In the genomic region with DNA sequence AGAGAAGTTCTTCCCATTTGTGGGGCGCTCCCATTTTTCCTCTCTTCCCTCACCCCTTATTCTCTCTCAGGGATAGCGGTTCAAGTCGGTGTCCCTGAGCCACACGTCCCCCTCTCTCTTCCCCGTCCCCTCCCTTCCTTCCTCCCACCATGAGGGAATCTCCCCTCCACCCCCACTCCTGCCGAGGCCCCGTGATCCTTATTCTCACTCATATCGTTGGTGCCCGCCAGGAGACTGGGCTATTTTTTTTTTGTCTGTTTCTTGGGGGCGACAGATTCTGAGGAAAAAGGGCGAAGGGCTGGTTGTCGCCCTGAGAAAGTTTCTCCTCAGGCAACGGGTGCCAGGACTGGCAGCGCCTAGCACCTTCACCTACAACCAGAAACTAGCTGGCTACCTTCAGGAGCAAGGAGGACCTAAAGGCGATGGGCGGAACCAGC, we compare ENCODE assay signal across 8 cellular contexts. TPM values are rescaled to one million over a fixed set of nuclear protein-coding genes. Genes with fewer than 3 reads are reported as not detected.
DNase-seq lines count a peak whose midpoint lies in the region; ATAC-seq, FAIRE-seq and TF ChIP-seq lines count a peak whose summit lies in the region.

No MANE protein-coding gene starts in this region.

- H3K9me1 ChIP-seq in K562 (ENCODE audit: control insufficient read depth, insufficient read depth, low read length) = peaks cover 15% of the 10 kb centered on the region

- H3K4me1 ChIP-seq in K562 (replicated peaks in 1 of 2; ENCODE audit: control insufficient read depth in 2 of 2, insufficient read depth in 2 of 2, low read length in 2 of 2) (peaks cover 25 to 37% of the 10 kb centered on the region in 2 experiments), right lobe of liver (peaks cover 0 to 21% (median 2%) of the 10 kb centered on the region in 4 donors), thyroid gland (peaks cover 28 to 30% of the 10 kb centered on the region in 2 donors)

- TF ChIP-seq EP300 in K562 (IDR thresholded peaks at IDR 0.05; ENCODE audit: low read length) = no peak

- H4K20me1 ChIP-seq in K562 (replicated peaks; ENCODE audit: control insufficient read depth, insufficient read depth, low read length) = peaks cover 17% of the 10 kb centered on the region

- POLR2A ChIA-PET in K562 (lab: Yijun Ruan, JAX) = interaction anchor here (0.7 to 3.7 kb wide), 14 partner anchors 8 to 923 kb away, joined by 3 to 58 read pairs (median 10); partner anchors contain the start of genes FBXO24 and LRCH4

- H3K27ac ChIP-seq in K562 (ENCODE audit: extremely low read depth, low read depth, low read length) (peak overlapping the region; percentile 98), right lobe of liver (peak overlapping the region; percentile 98 to 99 (median 98)), thyroid gland (peak overlapping the region in 2 of 3 donors; percentile 99)

- TF ChIP-seq RAD21 in K562 (CRISPR knock-in tag; conservative IDR thresholded peaks at IDR 0.05 in 1 of 2, IDR thresholded peaks at IDR 0.05 in 1 of 2) = no peak

- BruUV-seq in K562 (replicated peaks; lab: Mats Ljungman, UMichigan) = no TSS peak

- H3K27me3 Mint-ChIP-seq in activated T-cell treated with anti-CD3 and anti-CD28 coated beads, Interleukin-2, amount 50 U/mL, for 72 hours (ENCODE audit: low read depth) = no peaks in the 10 kb centered on the region

- 0 out of 4 replicates have a peak overlapping the region, but pooled peaks of 1 of the 2 experiments have one; percentile 96 for H3K9ac ChIP-seq in K562 (ENCODE audit: insufficient read depth in 1 of 2, low read depth in 2 of 2, low read length in 2 of 2)

- H2AFZ ChIP-seq in K562 (ENCODE audit: low read depth, low read length) = peak overlapping the region; percentile 98

- H3K36me3 Mint-ChIP-seq in activated T-cell treated with anti-CD3 and anti-CD28 coated beads, Interleukin-2, amount 50 U/mL, for 72 hours (ENCODE audit: insufficient read depth in 2 of 2) = peaks cover 8 to 12% of the 10 kb centered on the region in 2 donors

- TF ChIP-seq POLR2A in K562 (conservative IDR thresholded peaks at IDR 0.05) = no peak
- no peak for TF ChIP-seq POLR2A in right lobe of liver (IDR thresholded peaks at IDR 0.05)
- TF ChIP-seq POLR2A in thyroid gland (IDR thresholded peaks at IDR 0.05) = no peak

- no peaks in the 10 kb centered on the region for H3K9me3 Mint-ChIP-seq in activated T-cell treated with anti-CD3 and anti-CD28 coated beads, Interleukin-2, amount 50 U/mL, for 72 hours

- H3K4me1 Mint-ChIP-seq in activated T-cell treated with anti-CD3 and anti-CD28 coated beads, Interleukin-2, amount 50 U/mL, for 72 hours (ENCODE audit: low read depth) = peaks cover 33% of the 10 kb centered on the region

- peaks cover 33% of the 10 kb centered on the region for H3K79me2 ChIP-seq in K562 (ENCODE audit: control insufficient read depth, insufficient read depth, low read length)

- H3K36me3 ChIP-seq in K562 (ENCODE audit: control insufficient read depth, insufficient read depth, low read length) = peaks cover 24% of the 10 kb centered on the region
- H3K36me3 ChIP-seq in right lobe of liver = no peaks in the 10 kb centered on the region
- no peaks in the 10 kb centered on the region for H3K36me3 ChIP-seq in thyroid gland

- no peak for ATAC-seq in activated T-cell treated with anti-CD3 and anti-CD28 coated beads, Interleukin-2, amount 50 U/mL, for 72 hours (replicated peaks in 1 of 2)
- ATAC-seq in K562 (no peak), right lobe of liver (no peak), HG03442 (IDR thresholded peaks at IDR 0.05; ENCODE audit: unreplicated experiment) (no peak), HG03135 (IDR thresholded peaks at IDR 0.05; ENCODE audit: unreplicated experiment) (no peak)

- H3K4me2 ChIP-seq in K562 (ENCODE audit: insufficient read depth, low read length) = peak overlapping the region; percentile 88; the same call in 1 of the 2 replicates

- WGBS in K562 (ENCODE audit: insufficient coverage, low coverage, missing lambda C conversion rate) = 88% methylated on average over 12 of the region's 16 CpGs
- 39% methylated on average over 12 of the region's 16 CpGs for WGBS in right lobe of liver (ENCODE audit: insufficient coverage, low coverage, low lambda C conversion rate, missing lambda C conversion rate)
- WGBS in thyroid gland, 2 donors = 42 to 48% methylated on average over 16 of the region's 16 CpGs

- in situ Hi-C loops in K562 (cut with MboI) = no loop called here

- H3K27me3 ChIP-seq in K562 (ENCODE audit: control insufficient read depth in 2 of 2, insufficient read depth in 2 of 2, low read length in 2 of 2) (no peaks in the 10 kb centered on the region), right lobe of liver (no peaks in the 10 kb centered on the region), thyroid gland (no peaks in the 10 kb centered on the region)

- H3K4me3 ChIP-seq in K562 (no peak overlapping the region), right lobe of liver (peak overlapping the region; percentile 84 to 85 (median 84)), thyroid gland (replicated peaks in 1 of 3) (peak overlapping the region in 1 of 3 donors; percentile 89)

- peak overlapping the region; percentile 90 to 94 for H3K4me3 Mint-ChIP-seq in activated T-cell treated with anti-CD3 and anti-CD28 coated beads, Interleukin-2, amount 50 U/mL, for 72 hours

- TF ChIP-seq CTCF in K562 (IDR thresholded peaks at IDR 0.05 in 2 of 3, conservative IDR thresholded peaks at IDR 0.05 in 1 of 3; ENCODE audit: insufficient read depth in 2 of 3, low read depth in 1 of 3, low read length in 3 of 3) (no peak; a peak in 1 of 6 replicates), right lobe of liver (IDR thresholded peaks at IDR 0.05) (no peak), thyroid gland (IDR thresholded peaks at IDR 0.05) (no peak)

- H3K27ac Mint-ChIP-seq in activated T-cell treated with anti-CD3 and anti-CD28 coated beads, Interleukin-2, amount 50 U/mL, for 72 hours = peak overlapping the region; percentile 98

- no peak for DNase-seq in activated T-cell treated with anti-CD3 and anti-CD28 coated beads, Interleukin-2, amount 50 U/mL, for 72 hours
- no peak for DNase-seq in activated T-cell treated with anti-CD3 and anti-CD28 coated beads for 4 hours
- no peak for DNase-seq in K562 (ENCODE audit: extremely low read depth in 1 of 4, low spot score in 3 of 4)
- no peak for DNase-seq in right lobe of liver
- no peak for DNase-seq in thyroid gland
- no peak for DNase-seq in LoVo (ENCODE audit: low spot score)

- no peak for FAIRE-seq in K562 (lab: Jason Lieb, UNC)

- H3K9me3 ChIP-seq in K562 (replicated peaks; ENCODE audit: control insufficient read depth, insufficient read depth, low read depth, low read length) (peaks cover 4% of the 10 kb centered on the region; the same call in 1 of the 2 replicates), right lobe of liver (no peaks in the 10 kb centered on the region), thyroid gland (no peaks in the 10 kb centered on the region)

- CTCF ChIA-PET in K562 (lab: Yijun Ruan, JAX; ENCODE audit: low intra/inter-chr PET ratio) = no interaction called here

- intact Hi-C loops in K562 (cut with micrococcal nuclease) = loop anchor here (2.0 kb wide), 1 partner anchor 17 kb away; no protein-coding TSS in a partner anchor
- intact Hi-C loops in right lobe of liver (cut with DNase I) = no loop called here
- intact Hi-C loops in thyroid gland (cut with DNase I) = no loop called here

RNA-seq across cellular contexts. Expression of gene ZCWPW1, which starts 0.7 kb away (rescaled TPM):
- total RNA-seq in activated T-cell treated with anti-CD3 and anti-CD28 coated beads, Interleukin-2, amount 50 U/mL, for 72 hours = 1 to 10 TPM; 5.9 to 6.5 TPM
- 2.4 and 3.7 TPM in 2 replicates for total RNA-seq in K562 (2011; cell fraction: chromatin; rRNA removed; ENCODE audit: low replicate concordance)
- 2.0 and 2.6 TPM in 2 replicates for total RNA-seq in K562 (2011; cell fraction: nucleolus; rRNA removed)
- total RNA-seq in K562 (2011; cell fraction: nucleoplasm; rRNA removed) = 1.8 and 3.5 TPM in 2 replicates
- total RNA-seq in K562 (2014; rRNA removed) (1.3 and 1.7 TPM in 2 replicates), K562 (2014; rRNA removed; fragmentation: Illumina TruSeq; extraction: Trizol) (0.84 and 1.8 TPM in 2 replicates), K562 (2015; rRNA removed; fragmentation: Illumina TruSeq; extraction: Trizol) (1.2 and 1.7 TPM in 2 replicates), K562 (2021) (0.86 and 0.94 TPM in 2 replicates), right lobe of liver (1 to 10 TPM in 5 of 6 experiments, under 1 TPM in 1; 0.86 to 5.7 (median 2.7) TPM), thyroid gland (1 to 10 TPM; 3.6 to 7.1 (median 4.3) TPM)
- polyA plus RNA-seq in K562 (2011; rRNA removed) (1.5 and 1.7 TPM in 2 replicates), K562 (2014; fragmentation: Illumina TruSeq; extraction: Trizol) (0.79 and 1.4 TPM in 2 replicates), K562 (2014; fragmentation: Nextera tagmentation; extraction: Ambion mirVana) (under 1 TPM; 0.18 to 0.41 TPM), K562 (2014; rRNA removed) (0.61 and 1.6 TPM in 2 replicates)
- polyA plus RNA-seq in K562 (2011; cell fraction: cytosol; rRNA removed) = 0.67 and 0.81 TPM in 2 replicates
- polyA plus RNA-seq in K562 (2011; cell fraction: nucleus; rRNA removed) = 3.7 and 4.2 TPM in 2 replicates
- 2.2 and 3.0 TPM in 2 replicates for polyA plus RNA-seq in K562 (2012)
- polyA minus RNA-seq in K562 (2011; rRNA and poly(A)+ RNA removed) = 0.84 and 0.91 TPM in 2 replicates
- 0.86 and 1.5 TPM in 2 replicates for polyA minus RNA-seq in K562 (2011; cell fraction: cytosol; rRNA and poly(A)+ RNA removed)
- 1.2 and 1.6 TPM in 2 replicates for polyA minus RNA-seq in K562 (2011; cell fraction: nucleus; rRNA and poly(A)+ RNA removed)

RNA-seq across cellular contexts. Expression of gene MEPCE, which starts 1.9 kb away (rescaled TPM):
- 10 to 100 TPM; 61.0 to 66.7 TPM for total RNA-seq in activated T-cell treated with anti-CD3 and anti-CD28 coated beads, Interleukin-2, amount 50 U/mL, for 72 hours
- total RNA-seq in K562 (2011; cell fraction: chromatin; rRNA removed; ENCODE audit: low replicate concordance) = 33.3 and 101 TPM in 2 replicates
- total RNA-seq in K562 (2011; cell fraction: nucleolus; rRNA removed) = 57.9 and 76.5 TPM in 2 replicates
- total RNA-seq in K562 (2011; cell fraction: nucleoplasm; rRNA removed) = 40.2 and 43.9 TPM in 2 replicates
- total RNA-seq in K562 (2014; rRNA removed) = 50.6 and 65.4 TPM in 2 replicates
- 24.9 and 29.5 TPM in 2 replicates for total RNA-seq in K562 (2014; rRNA removed; fragmentation: Illumina TruSeq; extraction: Trizol)
- total RNA-seq in K562 (2015; rRNA removed; fragmentation: Illumina TruSeq; extraction: Trizol) = 60.3 and 60.4 TPM in 2 replicates
- 72.8 and 76.3 TPM in 2 replicates for total RNA-seq in K562 (2021)
- 16.1 and 16.7 TPM in 2 replicates for polyA plus RNA-seq in K562 (2011; rRNA removed)
- 13.0 and 28.0 TPM in 2 replicates for polyA plus RNA-seq in K562 (2011; cell fraction: cytosol; rRNA removed)
- 23.6 and 47.0 TPM in 2 replicates for polyA plus RNA-seq in K562 (2011; cell fraction: nucleus; rRNA removed)
- 54.7 and 58.7 TPM in 2 replicates for polyA plus RNA-seq in K562 (2012)
- polyA plus RNA-seq in K562 (2014; fragmentation: Illumina TruSeq; extraction: Trizol) = 66.5 and 77.3 TPM in 2 replicates
- 10 to 100 TPM; 10.9 to 13.7 TPM for polyA plus RNA-seq in K562 (2014; fragmentation: Nextera tagmentation; extraction: Ambion mirVana)
- 42.7 and 44.1 TPM in 2 replicates for polyA plus RNA-seq in K562 (2014; rRNA removed)
- polyA minus RNA-seq in K562 (2011; rRNA and poly(A)+ RNA removed) = 20.0 and 29.4 TPM in 2 replicates
- polyA minus RNA-seq in K562 (2011; cell fraction: cytosol; rRNA and poly(A)+ RNA removed) = 18.7 and 24.0 TPM in 2 replicates
- polyA minus RNA-seq in K562 (2011; cell fraction: nucleus; rRNA and poly(A)+ RNA removed) = 27.9 and 29.5 TPM in 2 replicates
- total RNA-seq in right lobe of liver = 10 to 100 TPM; 17.1 to 25.1 (median 20.7) TPM
- total RNA-seq in thyroid gland = 10 to 100 TPM; 42.9 to 48.7 (median 45.6) TPM

RNA-seq across cellular contexts. Expression of gene PPP1R35, which starts 8.5 kb away (rescaled TPM):
- 10 to 100 TPM; 59.0 to 68.8 TPM for total RNA-seq in activated T-cell treated with anti-CD3 and anti-CD28 coated beads, Interleukin-2, amount 50 U/mL, for 72 hours
- 18.9 and 64.5 TPM in 2 replicates for total RNA-seq in K562 (2011; cell fraction: chromatin; rRNA removed; ENCODE audit: low replicate concordance)
- total RNA-seq in K562 (2011; cell fraction: nucleolus; rRNA removed) = 109 and 128 TPM in 2 replicates
- total RNA-seq in K562 (2011; cell fraction: nucleoplasm; rRNA removed) = 45.6 and 53.0 TPM in 2 replicates
- total RNA-seq in K562 (2014; rRNA removed) = 127 and 152 TPM in 2 replicates
- 18.9 and 25.9 TPM in 2 replicates for total RNA-seq in K562 (2014; rRNA removed; fragmentation: Illumina TruSeq; extraction: Trizol)
- 44.9 and 47.9 TPM in 2 replicates for total RNA-seq in K562 (2015; rRNA removed; fragmentation: Illumina TruSeq; extraction: Trizol)
- 124 and 135 TPM in 2 replicates for total RNA-seq in K562 (2021)
- polyA plus RNA-seq in K562 (2011; rRNA removed) = 28.2 and 31.7 TPM in 2 replicates
- polyA plus RNA-seq in K562 (2011; cell fraction: cytosol; rRNA removed) = 38.6 and 141 TPM in 2 replicates
- polyA plus RNA-seq in K562 (2011; cell fraction: nucleus; rRNA removed) = 136 and 297 TPM in 2 replicates
- 70.7 and 78.6 TPM in 2 replicates for polyA plus RNA-seq in K562 (2012)
- polyA plus RNA-seq in K562 (2014; fragmentation: Illumina TruSeq; extraction: Trizol) = 19.4 and 33.7 TPM in 2 replicates
- polyA plus RNA-seq in K562 (2014; fragmentation: Nextera tagmentation; extraction: Ambion mirVana) = 1 to 10 TPM; 2.9 to 5.9 TPM
- polyA plus RNA-seq in K562 (2014; rRNA removed) = 153 and 185 TPM in 2 replicates
- 2.2 and 5.8 TPM in 2 replicates for polyA minus RNA-seq in K562 (2011; rRNA and poly(A)+ RNA removed)
- polyA minus RNA-seq in K562 (2011; cell fraction: cytosol; rRNA and poly(A)+ RNA removed) = 13.8 and 18.6 TPM in 2 replicates
- 16.7 and 26.0 TPM in 2 replicates for polyA minus RNA-seq in K562 (2011; cell fraction: nucleus; rRNA and poly(A)+ RNA removed)
- total RNA-seq in right lobe of liver = 10 to 100 TPM in 5 of 6 experiments, 1 to 10 TPM in 1; 9.8 to 26.8 (median 13.2) TPM
- 10 to 100 TPM; 28.4 to 67.2 (median 45.5) TPM for total RNA-seq in thyroid gland

RNA-seq across cellular contexts. Expression of gene SPACDR, which starts 36.3 kb away (rescaled TPM):
- total RNA-seq in activated T-cell treated with anti-CD3 and anti-CD28 coated beads, Interleukin-2, amount 50 U/mL, for 72 hours = 1 to 10 TPM; 5.4 to 5.6 TPM
- total RNA-seq in K562 (2011; cell fraction: chromatin; rRNA removed; ENCODE audit: low replicate concordance) = 3.4 and 9.9 TPM in 2 replicates
- total RNA-seq in K562 (2011; cell fraction: nucleolus; rRNA removed) = 1.8 and 4.7 TPM in 2 replicates
- 2.4 and 3.8 TPM in 2 replicates for total RNA-seq in K562 (2011; cell fraction: nucleoplasm; rRNA removed)
- 0.14 and 0.29 TPM in 2 replicates for total RNA-seq in K562 (2014; rRNA removed)
- total RNA-seq in K562 (2014; rRNA removed; fragmentation: Illumina TruSeq; extraction: Trizol) = not detected in 2 replicates
- total RNA-seq in K562 (2015; rRNA removed; fragmentation: Illumina TruSeq; extraction: Trizol) = 0.29 and 0.41 TPM in 2 replicates
- 0.55 and 1.2 TPM in 2 replicates for total RNA-seq in K562 (2021)
- polyA plus RNA-seq in K562 (2011; rRNA removed) = 0.18 and 0.20 TPM in 2 replicates
- 0.40 and 0.56 TPM in 2 replicates for polyA plus RNA-seq in K562 (2011; cell fraction: cytosol; rRNA removed)
- polyA plus RNA-seq in K562 (2011; cell fraction: nucleus; rRNA removed) = 1.0 and 2.9 TPM in 2 replicates
- 0.47 and 2.1 TPM in 2 replicates for polyA plus RNA-seq in K562 (2012)
- 0.13 and 0.24 TPM in 2 replicates for polyA plus RNA-seq in K562 (2014; fragmentation: Illumina TruSeq; extraction: Trizol)
- under 1 TPM; 0.07 to 0.11 TPM for polyA plus RNA-seq in K562 (2014; fragmentation: Nextera tagmentation; extraction: Ambion mirVana)
- 0.12 and 0.15 TPM in 2 replicates for polyA plus RNA-seq in K562 (2014; rRNA removed)
- not detected in 2 replicates for polyA minus RNA-seq in K562 (2011; rRNA and poly(A)+ RNA removed)
- polyA minus RNA-seq in K562 (2011; cell fraction: cytosol; rRNA and poly(A)+ RNA removed) = not detected in 2 replicates
- polyA minus RNA-seq in K562 (2011; cell fraction: nucleus; rRNA and poly(A)+ RNA removed) = not detected in 2 replicates
- total RNA-seq in right lobe of liver = not detected
- 1 to 10 TPM in 1 of 4 donors, not detected in 3; 2.0 TPM for total RNA-seq in thyroid gland

RNA-seq across cellular contexts. Expression of gene TSC22D4, which starts 51.2 kb away (rescaled TPM):
- 100 to 1,000 TPM in 1 of 2 donors, 10 to 100 TPM in 1; 94.9 to 113 TPM for total RNA-seq in activated T-cell treated with anti-CD3 and anti-CD28 coated beads, Interleukin-2, amount 50 U/mL, for 72 hours
- 30.5 and 88.7 TPM in 2 replicates for total RNA-seq in K562 (2011; cell fraction: chromatin; rRNA removed; ENCODE audit: low replicate concordance)
- 56.8 and 60.5 TPM in 2 replicates for total RNA-seq in K562 (2011; cell fraction: nucleolus; rRNA removed)
- total RNA-seq in K562 (2011; cell fraction: nucleoplasm; rRNA removed) = 38.6 and 57.1 TPM in 2 replicates
- 77.6 and 102 TPM in 2 replicates for total RNA-seq in K562 (2014; rRNA removed)
- total RNA-seq in K562 (2014; rRNA removed; fragmentation: Illumina TruSeq; extraction: Trizol) = 10.1 and 13.1 TPM in 2 replicates
- total RNA-seq in K562 (2015; rRNA removed; fragmentation: Illumina TruSeq; extraction: Trizol) = 31.3 and 33.9 TPM in 2 replicates
- 102 and 107 TPM in 2 replicates for total RNA-seq in K562 (2021)
- 14.2 and 18.8 TPM in 2 replicates for polyA plus RNA-seq in K562 (2011; rRNA removed)
- 13.0 and 47.0 TPM in 2 replicates for polyA plus RNA-seq in K562 (2011; cell fraction: cytosol; rRNA removed)
- 22.1 and 53.6 TPM in 2 replicates for polyA plus RNA-seq in K562 (2011; cell fraction: nucleus; rRNA removed)
- 64.9 and 107 TPM in 2 replicates for polyA plus RNA-seq in K562 (2012)
- 28.7 and 51.7 TPM in 2 replicates for polyA plus RNA-seq in K562 (2014; fragmentation: Illumina TruSeq; extraction: Trizol)
- under 1 TPM; 0.37 to 0.92 TPM for polyA plus RNA-seq in K562 (2014; fragmentation: Nextera tagmentation; extraction: Ambion mirVana)
- polyA plus RNA-seq in K562 (2014; rRNA removed) = 57.9 and 61.0 TPM in 2 replicates
- polyA minus RNA-seq in K562 (2011; rRNA and poly(A)+ RNA removed) = 5.5 and 9.6 TPM in 2 replicates
- polyA minus RNA-seq in K562 (2011; cell fraction: cytosol; rRNA and poly(A)+ RNA removed) = 24.5 and 26.5 TPM in 2 replicates
- 10.0 and 13.5 TPM in 2 replicates for polyA minus RNA-seq in K562 (2011; cell fraction: nucleus; rRNA and poly(A)+ RNA removed)
- 10 to 100 TPM; 12.5 to 20.5 (median 17.0) TPM for total RNA-seq in right lobe of liver
- 10 to 100 TPM; 22.7 to 37.8 (median 27.9) TPM for total RNA-seq in thyroid gland
